20 cellular contexts compared by ENCODE assay signal in genomic region chr1:93778457-93778856, GRCh38.
"Had no signal": no experiment of that assay in that cellular context is flagged by ENCODE, and none has a peak within 500 bp of the region (broad histone marks: within the 10 kb centered on the region; RNA-seq: fewer than 3 reads in every experiment).

No MANE protein-coding gene starts in this region.

- H3K27me3 Mint-ChIP-seq: stimulated activated naive CD8-positive, alpha-beta T cell treated with anti-CD3 and anti-CD28 coated beads, Interleukin-15, Interleukin-2, amounts not matched to agents 100 ng/mL and 50 ng/mL, for 24 hours had no signal

- H3K9me3 ChIP-seq: psoas muscle, right lobe of liver, tibial artery, upper lobe of left lung, uterus had no signal

- H3K27me3 ChIP-seq: hepatocyte, right lobe of liver, tibial artery, upper lobe of left lung, uterus had no signal

- H3K36me3 Mint-ChIP-seq: stimulated activated effector memory CD8-positive, alpha-beta T cell treated with anti-CD3 and anti-CD28 coated beads, Interleukin-12 subunit alpha, Interleukin-12 subunit beta, amount 100 ng/mL, for 72 hours had no signal

- H3K4me3 Mint-ChIP-seq: naive thymus-derived CD4-positive, alpha-beta T cell; stimulated activated effector memory CD8-positive, alpha-beta T cell treated with anti-CD3 and anti-CD28 coated beads, Interleukin-12 subunit alpha, Interleukin-12 subunit beta, amount 100 ng/mL, for 72 hours; stimulated activated naive CD8-positive, alpha-beta T cell treated with anti-CD3 and anti-CD28 coated beads, Interleukin-15, Interleukin-2, amounts not matched to agents 100 ng/mL and 50 ng/mL, for 24 hours had no signal

- H2AFZ ChIP-seq: hepatocyte had no signal

- ATAC-seq: left colon; left ventricle myocardium superior; naive thymus-derived CD4-positive, alpha-beta T cell; psoas muscle; right lobe of liver; stimulated activated effector memory CD8-positive, alpha-beta T cell treated with anti-CD3 and anti-CD28 coated beads, Interleukin-12 subunit alpha, Interleukin-12 subunit beta, amount 100 ng/mL, for 72 hours had no signal

- H3K9me3 Mint-ChIP-seq: nephron progenitor cell; stimulated activated effector memory CD8-positive, alpha-beta T cell treated with anti-CD3 and anti-CD28 coated beads, Interleukin-12 subunit alpha, Interleukin-12 subunit beta, amount 100 ng/mL, for 72 hours; stimulated activated naive CD8-positive, alpha-beta T cell treated with anti-CD3 and anti-CD28 coated beads, Interleukin-15, Interleukin-2, amounts not matched to agents 100 ng/mL and 50 ng/mL, for 24 hours had no signal

- H3K4me1 ChIP-seq: right lobe of liver, upper lobe of left lung, uterus had no signal

- H3K27ac Mint-ChIP-seq: naive thymus-derived CD4-positive, alpha-beta T cell; stimulated activated effector memory CD8-positive, alpha-beta T cell treated with anti-CD3 and anti-CD28 coated beads, Interleukin-12 subunit alpha, Interleukin-12 subunit beta, amount 100 ng/mL, for 72 hours; stimulated activated naive CD8-positive, alpha-beta T cell treated with anti-CD3 and anti-CD28 coated beads, Interleukin-15, Interleukin-2, amounts not matched to agents 100 ng/mL and 50 ng/mL, for 24 hours had no signal

- H3K79me2 ChIP-seq: hepatocyte had no signal

- H3K27ac ChIP-seq: hepatocyte, psoas muscle, right lobe of liver, tibial artery, upper lobe of left lung, uterus had no signal

- DNase-seq: effector memory CD4-positive, alpha-beta T cell; erythroblast; foreskin melanocyte; head of caudate nucleus; left colon; left ventricle myocardium superior; naive thymus-derived CD4-positive, alpha-beta T cell; nephron progenitor cell; psoas muscle; retina; right lobe of liver; stimulated activated CD4-positive, alpha-beta T cell treated with anti-CD3 and anti-CD28 coated beads, Interleukin-4, amount 100 ng/mL, for 1 hour; stimulated activated CD8-positive, alpha-beta memory T cell treated with anti-CD3 and anti-CD28 coated beads, Interleukin-4, amount 100 ng/mL, for 48 hours; tibial artery; upper lobe of left lung; uterus had no signal

- H3K36me3 ChIP-seq: right lobe of liver, tibial artery, upper lobe of left lung, uterus had no signal

- H3K4me1 Mint-ChIP-seq: naive thymus-derived CD4-positive, alpha-beta T cell; stimulated activated effector memory CD8-positive, alpha-beta T cell treated with anti-CD3 and anti-CD28 coated beads, Interleukin-12 subunit alpha, Interleukin-12 subunit beta, amount 100 ng/mL, for 72 hours had no signal

- H3K4me2 ChIP-seq: hepatocyte had no signal

- H3K4me3 ChIP-seq: hepatocyte, lung, psoas muscle, right lobe of liver, tibial artery, upper lobe of left lung, uterus had no signal
